Comparison of ENCODE assay signal across 22 cellular contexts in the genomic region with DNA sequence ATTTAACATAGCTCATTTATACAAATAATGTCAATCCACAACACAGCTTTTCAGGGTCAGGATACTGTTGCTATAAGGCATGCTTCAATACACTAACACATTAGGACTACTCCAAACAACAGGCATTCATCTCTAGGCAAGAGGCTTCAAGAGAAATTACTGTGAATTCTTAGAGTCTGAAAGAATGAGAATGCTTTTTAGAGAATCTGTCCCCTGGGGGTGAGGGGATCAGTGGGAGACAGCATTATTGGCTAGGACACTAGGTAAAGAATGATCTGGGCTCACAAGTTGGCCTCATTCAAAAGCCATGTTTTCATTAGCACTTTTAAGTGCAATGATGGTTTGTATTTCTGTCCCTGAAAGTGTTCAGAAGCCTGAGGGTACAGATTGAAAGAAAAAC.
"Had no signal": no experiment of that assay in that cellular context is flagged by ENCODE, and none has a peak within 500 bp of the region (broad histone marks: within the 10 kb centered on the region; RNA-seq: fewer than 3 reads in every experiment).

No MANE protein-coding gene starts in this region.

- H3K27me3 ChIP-seq: body of pancreas, left lung, transverse colon, vagina had no signal

- H3K9me3 ChIP-seq: body of pancreas, left lung, transverse colon, vagina had no signal

- H3K9me3 Mint-ChIP-seq: activated naive CD8-positive, alpha-beta T cell treated with anti-CD3 and anti-CD28 coated beads, Interleukin-2, amount 10 ng/mL, durations not matched to agents 7 days and 5 days; activated T-helper 2 cell treated with anti-CD3 and anti-CD28 coated beads, Interferon-gamma antibody, Interleukin-2, Interleukin-4, amounts not matched to agents 10 μg/mL and 5 μg/mL and 100 μg/mL, durations not matched to agents 14 hours and 24 hours and 36 hours; memory B cell; naive thymus-derived CD8-positive, alpha-beta T cell; stimulated activated naive CD8-positive, alpha-beta T cell treated with anti-CD3 and anti-CD28 coated beads, Interleukin-15, Interleukin-2, amounts not matched to agents 100 ng/mL and 50 ng/mL, for 24 hours had no signal

- DNase-seq: activated CD4-positive, alpha-beta T cell treated with anti-CD3 and anti-CD28 coated beads for 36 hours; activated CD4-positive, alpha-beta T cell treated with anti-CD3 and anti-CD28 coated beads, Interleukin-2, amount 50 U/mL, for 48 hours; activated CD8-positive, alpha-beta memory T cell treated with anti-CD3 and anti-CD28 coated beads, Interleukin-2, amount 10 ng/mL, durations not matched to agents 7 days and 5 days; activated naive CD4-positive, alpha-beta T cell treated with Interleukin-2 at 50 U/mL for 16 hours; activated naive CD8-positive, alpha-beta T cell treated with anti-CD3 and anti-CD28 coated beads, Interleukin-2, amount 10 ng/mL, durations not matched to agents 7 days and 5 days; activated T-cell treated with anti-CD3 and anti-CD28 coated beads, Interleukin-2, amount 50 U/mL, for 1 hour; body of pancreas; caudate nucleus; foreskin melanocyte; glutamatergic neuron; hippocampal formation; kidney; left lung; naive thymus-derived CD8-positive, alpha-beta T cell; right cardiac atrium; transverse colon; WERI-Rb-1 had no signal

- H3K4me1 ChIP-seq: body of pancreas, left lung, transverse colon, vagina had no signal

- H3K4me1 Mint-ChIP-seq: activated CD4-positive, alpha-beta T cell treated with anti-CD3 and anti-CD28 coated beads for 36 hours; activated CD8-positive, alpha-beta memory T cell treated with anti-CD3 and anti-CD28 coated beads, Interleukin-2, amount 10 ng/mL, durations not matched to agents 7 days and 5 days; activated naive CD8-positive, alpha-beta T cell treated with anti-CD3 and anti-CD28 coated beads, Interleukin-2, amount 10 ng/mL, durations not matched to agents 7 days and 5 days; memory B cell; naive thymus-derived CD8-positive, alpha-beta T cell had no signal

- H3K4me3 ChIP-seq: body of pancreas, left lung, transverse colon, vagina had no signal

- FAIRE-seq: kidney had no signal

- H3K36me3 Mint-ChIP-seq: activated CD8-positive, alpha-beta memory T cell treated with anti-CD3 and anti-CD28 coated beads, Interleukin-2, amount 10 ng/mL, durations not matched to agents 7 days and 5 days; activated naive CD8-positive, alpha-beta T cell treated with anti-CD3 and anti-CD28 coated beads, Interleukin-2, amount 10 ng/mL, durations not matched to agents 7 days and 5 days; memory B cell; naive thymus-derived CD8-positive, alpha-beta T cell had no signal

- H3K36me3 ChIP-seq: left lung, transverse colon, vagina, WERI-Rb-1 had no signal

- H3K27ac Mint-ChIP-seq: activated CD4-positive, alpha-beta T cell treated with anti-CD3 and anti-CD28 coated beads for 36 hours; activated CD8-positive, alpha-beta memory T cell treated with anti-CD3 and anti-CD28 coated beads, Interleukin-2, amount 10 ng/mL, durations not matched to agents 7 days and 5 days; activated naive CD8-positive, alpha-beta T cell treated with anti-CD3 and anti-CD28 coated beads, Interleukin-2, amount 10 ng/mL, durations not matched to agents 7 days and 5 days; activated T-helper 2 cell treated with anti-CD3 and anti-CD28 coated beads, Interferon-gamma antibody, Interleukin-2, Interleukin-4, amounts not matched to agents 10 μg/mL and 5 μg/mL and 100 μg/mL, durations not matched to agents 14 hours and 24 hours and 36 hours; memory B cell; naive thymus-derived CD8-positive, alpha-beta T cell; progenitor cell of endocrine pancreas; stimulated activated naive CD8-positive, alpha-beta T cell treated with anti-CD3 and anti-CD28 coated beads, Interleukin-15, Interleukin-2, amounts not matched to agents 100 ng/mL and 50 ng/mL, for 24 hours had no signal

- H3K27me3 Mint-ChIP-seq: activated CD4-positive, alpha-beta T cell treated with anti-CD3 and anti-CD28 coated beads for 36 hours; activated CD8-positive, alpha-beta memory T cell treated with anti-CD3 and anti-CD28 coated beads, Interleukin-2, amount 10 ng/mL, durations not matched to agents 7 days and 5 days; memory B cell; progenitor cell of endocrine pancreas had no signal

- ATAC-seq: activated CD4-positive, alpha-beta T cell treated with anti-CD3 and anti-CD28 coated beads for 36 hours; activated CD8-positive, alpha-beta memory T cell treated with anti-CD3 and anti-CD28 coated beads, Interleukin-2, amount 10 ng/mL, durations not matched to agents 7 days and 5 days; body of pancreas; left lung; naive thymus-derived CD8-positive, alpha-beta T cell; right cardiac atrium had no signal

- H3K4me3 Mint-ChIP-seq: activated CD4-positive, alpha-beta T cell treated with anti-CD3 and anti-CD28 coated beads for 36 hours; activated CD8-positive, alpha-beta memory T cell treated with anti-CD3 and anti-CD28 coated beads, Interleukin-2, amount 10 ng/mL, durations not matched to agents 7 days and 5 days; activated naive CD8-positive, alpha-beta T cell treated with anti-CD3 and anti-CD28 coated beads, Interleukin-2, amount 10 ng/mL, durations not matched to agents 7 days and 5 days; memory B cell; naive thymus-derived CD8-positive, alpha-beta T cell; stimulated activated naive CD8-positive, alpha-beta T cell treated with anti-CD3 and anti-CD28 coated beads, Interleukin-15, Interleukin-2, amounts not matched to agents 100 ng/mL and 50 ng/mL, for 24 hours had no signal

- H3K27ac ChIP-seq: body of pancreas, left lung, transverse colon, vagina, WERI-Rb-1 had no signal
